ENCODE assay signal across 26 cellular contexts in genomic region chr2:62205554-62205953, GRCh38. TPM values are rescaled to one million over a fixed set of nuclear protein-coding genes. Genes with fewer than 3 reads are reported as not detected.
DNase-seq lines count a peak whose midpoint lies in the region; ATAC-seq and TF ChIP-seq lines count a peak whose summit lies in the region.
"Had no signal": no experiment of that assay in that cellular context is flagged by ENCODE, and none has a peak within 500 bp of the region (broad histone marks: within the 10 kb centered on the region; RNA-seq: fewer than 3 reads in every experiment).

No MANE protein-coding gene starts in this region.

- no peak for ATAC-seq in CD4-positive, CD25-positive, alpha-beta regulatory T cell (ENCODE audit: low read depth in 2 of 2)
- no peak for ATAC-seq in natural killer cell
- no peak for ATAC-seq in gastroesophageal sphincter
- ATAC-seq: left colon, pancreas had no signal

- H3K27me3 ChIP-seq in CD4-positive, CD25-positive, alpha-beta regulatory T cell (ENCODE audit: control insufficient read depth, insufficient read depth, low read length) = no peaks in the 10 kb centered on the region
- H3K27me3 ChIP-seq in breast epithelium = no peaks in the 10 kb centered on the region
- H3K27me3 ChIP-seq in gastroesophageal sphincter = no peaks in the 10 kb centered on the region
- H3K27me3 ChIP-seq: pancreas, spleen had no signal

- H3K9me3 ChIP-seq in CD4-positive, CD25-positive, alpha-beta regulatory T cell (ENCODE audit: control insufficient read depth in 2 of 2, low read length in 2 of 2) = no peaks in the 10 kb centered on the region
- H3K9me3 ChIP-seq in breast epithelium (no peaks in the 10 kb centered on the region), gastroesophageal sphincter (no peaks in the 10 kb centered on the region)
- H3K9me3 ChIP-seq: pancreas, spleen, thoracic aorta had no signal

- H3K27ac Mint-ChIP-seq in CD4-positive, CD25-positive, alpha-beta regulatory T cell = peak overlapping the region; percentile 49 to 61 (median 55)
- peak overlapping the region in 2 of 3 donors; percentile 8 to 20 for H3K27ac Mint-ChIP-seq in IgD-negative memory B cell
- H3K27ac Mint-ChIP-seq in natural killer cell = peak overlapping the region; percentile 93

- H3K27ac ChIP-seq in CD4-positive, CD25-positive, alpha-beta regulatory T cell (ENCODE audit: insufficient read depth, low read length, poor library complexity, severe bottlenecking) = no peak overlapping the region
- H3K27ac ChIP-seq in breast epithelium (peak overlapping the region; percentile 18 to 42), gastroesophageal sphincter (no peak overlapping the region)
- H3K27ac ChIP-seq: pancreas, PC-9, spleen, thoracic aorta, WERI-Rb-1 had no signal

- peaks cover 0 to 6% (median 0%) of the 10 kb centered on the region in 7 donors for H3K9me3 Mint-ChIP-seq in CD4-positive, CD25-positive, alpha-beta regulatory T cell
- H3K9me3 Mint-ChIP-seq in IgD-negative memory B cell = no peaks in the 10 kb centered on the region
- no peaks in the 10 kb centered on the region for H3K9me3 Mint-ChIP-seq in natural killer cell

- DNase-seq in CD4-positive, CD25-positive, alpha-beta regulatory T cell = no peak
- DNase-seq in breast epithelium (ENCODE audit: low spot score in 2 of 2) (no peak), natural killer cell (no peak), G401 (ENCODE audit: low spot score) (no peak), occipital lobe (lab: John Stamatoyannopoulos, UW) (no peak), kidney glomerular epithelial cell (lab: John Stamatoyannopoulos, UW) (no peak)
- DNase-seq: anterior cingulate cortex; central memory CD4-positive, alpha-beta T cell; DMS 273 treated with DMSO at 0.1 percent for 48 hours; KG1; left colon; NCI-H1436; NCI-H2107; NCI-H510A; pancreas; PC-9; right cardiac atrium; SHP77 treated with DMSO at 0.1 percent for 48 hours; spleen; stimulated activated CD4-positive, alpha-beta T cell treated with anti-CD3 and anti-CD28 coated beads, Interleukin-2, amount 100 ng/mL, for 48 hours; stimulated activated naive CD4-positive, alpha-beta T cell; T-helper 9 cell; WERI-Rb-1 had no signal

- intact Hi-C loops in breast epithelium (cut with DNase I; ENCODE audit: low total_unique reads) = no loop called here
- intact Hi-C loops in natural killer cell (cut with micrococcal nuclease) = no loop called here

- TF ChIP-seq EP300 in gastroesophageal sphincter (IDR thresholded peaks at IDR 0.05) = no peak

- TF ChIP-seq POLR2A in breast epithelium (IDR thresholded peaks at IDR 0.05) (no peak), gastroesophageal sphincter (IDR thresholded peaks at IDR 0.05) (no peak)

- in situ Hi-C loops in G401 (cut with HindIII; ENCODE audit: low sequenced_read_pairs) = no loop called here

- H3K27me3 Mint-ChIP-seq in CD4-positive, CD25-positive, alpha-beta regulatory T cell = no peaks in the 10 kb centered on the region
- no peaks in the 10 kb centered on the region for H3K27me3 Mint-ChIP-seq in IgD-negative memory B cell
- H3K27me3 Mint-ChIP-seq in natural killer cell (ENCODE audit: low read depth in 2 of 2) = no peaks in the 10 kb centered on the region

- no peaks in the 10 kb centered on the region for H3K36me3 ChIP-seq in CD4-positive, CD25-positive, alpha-beta regulatory T cell (ENCODE audit: control insufficient read depth, insufficient read depth, low read length)
- no peaks in the 10 kb centered on the region for H3K36me3 ChIP-seq in breast epithelium
- no peaks in the 10 kb centered on the region for H3K36me3 ChIP-seq in gastroesophageal sphincter
- H3K36me3 ChIP-seq: pancreas, thoracic aorta, WERI-Rb-1 had no signal

- peaks cover 97% of the 10 kb centered on the region for H3K4me1 ChIP-seq in CD4-positive, CD25-positive, alpha-beta regulatory T cell (ENCODE audit: control insufficient read depth, insufficient read depth, low read length, poor library complexity, severe bottlenecking)
- H3K4me1 ChIP-seq in breast epithelium = no peaks in the 10 kb centered on the region
- peaks cover 0 to 84% (median 10%) of the 10 kb centered on the region in 3 donors for H3K4me1 ChIP-seq in gastroesophageal sphincter

- peaks cover 28% of the 10 kb centered on the region for H3K36me3 Mint-ChIP-seq in CD4-positive, CD25-positive, alpha-beta regulatory T cell
- H3K36me3 Mint-ChIP-seq in IgD-negative memory B cell (peaks cover 3% of the 10 kb centered on the region), natural killer cell (no peaks in the 10 kb centered on the region)

- no peak overlapping the region for H3K4me3 ChIP-seq in CD4-positive, CD25-positive, alpha-beta regulatory T cell (ENCODE audit: low read depth, low read length)
- no peak overlapping the region for H3K4me3 ChIP-seq in breast epithelium
- H3K4me3 ChIP-seq in gastroesophageal sphincter = no peak overlapping the region
- H3K4me3 ChIP-seq: pancreas, PC-9, spleen, thoracic aorta had no signal

- H3K4me3 Mint-ChIP-seq in CD4-positive, CD25-positive, alpha-beta regulatory T cell = peak overlapping the region in 3 of 4 donors; percentile 19 to 81 (median 70)
- H3K4me3 Mint-ChIP-seq in IgD-negative memory B cell (peak overlapping the region in 1 of 4 donors; percentile 31), natural killer cell (peak overlapping the region; percentile 36)

- no peak for TF ChIP-seq CTCF in breast epithelium (IDR thresholded peaks at IDR 0.05)
- no peak for TF ChIP-seq CTCF in natural killer cell (IDR thresholded peaks at IDR 0.05)
- no peak for TF ChIP-seq CTCF in gastroesophageal sphincter (IDR thresholded peaks at IDR 0.05)

- WGBS in gastroesophageal sphincter (ENCODE audit: low coverage in 1 of 2), 2 donors = 83 to 100% methylated on average over 2 to 3 of the region's 6 CpGs

- H3K4me1 Mint-ChIP-seq in CD4-positive, CD25-positive, alpha-beta regulatory T cell = peaks cover 54 to 99% (median 84%) of the 10 kb centered on the region in 4 donors
- H3K4me1 Mint-ChIP-seq in IgD-negative memory B cell (peaks cover 48 to 76% (median 57%) of the 10 kb centered on the region in 3 donors), natural killer cell (peaks cover 96 to 98% of the 10 kb centered on the region in 2 donors)

RNA-seq across cellular contexts. Expression of gene B3GNT2, which starts 9.6 kb away (rescaled TPM):
- 61.5 TPM for total RNA-seq in CD4-positive, CD25-positive, alpha-beta regulatory T cell
- 10 to 100 TPM; 34.8 to 48.4 (median 39.5) TPM for polyA plus RNA-seq in CD4-positive, CD25-positive, alpha-beta regulatory T cell
- polyA plus RNA-seq in IgD-negative memory B cell = 25.1 TPM
- 10 to 100 TPM; 16.3 to 39.5 (median 25.6) TPM for total RNA-seq in breast epithelium
- total RNA-seq in natural killer cell = 10 to 100 TPM; 51.9 to 68.0 (median 54.0) TPM
- total RNA-seq in gastroesophageal sphincter = 10 to 100 TPM; 10.5 to 24.7 (median 14.1) TPM
- total RNA-seq in G401 (2014; rRNA removed; shearing (Covaris generic)) = 21.3 and 29.0 TPM in 2 replicates
- 48.8 TPM for total RNA-seq in occipital lobe

Comparison
In these comparisons a context has a peak if more than half of its experiments do, and no peak if none do; other contexts are left out.
1. H3K27ac ChIP-seq: peak in breast epithelium (2 of 2); none in CD4-positive, CD25-positive, alpha-beta regulatory T cell (single experiment) and gastroesophageal sphincter (0 of 4).
2. H3K27ac Mint-ChIP-seq: peak in every context shown above with its lines; median percentile 93 in natural killer cell; 55 in CD4-positive, CD25-positive, alpha-beta regulatory T cell; 14 in IgD-negative memory B cell.